In genomic region chr1:206111528-206111927, GRCh38 we compare ENCODE assay signal across 16 cellular contexts.
"Had no signal": no experiment of that assay in that cellular context is flagged by ENCODE, and none has a peak within 500 bp of the region (broad histone marks: within the 10 kb centered on the region; RNA-seq: fewer than 3 reads in every experiment).

No MANE protein-coding gene starts in this region.

- H3K36me3 ChIP-seq: cardiac muscle cell, gastrocnemius medialis, pancreas, spleen had no signal

- H3K27ac ChIP-seq: cardiac muscle cell, epithelial cell of prostate, gastrocnemius medialis, pancreas, spleen had no signal

- H3K4me1 ChIP-seq: gastrocnemius medialis had no signal

- DNase-seq: activated CD4-positive, alpha-beta memory T cell treated with anti-CD3 and anti-CD28 coated beads, Interleukin-2, amount 10 ng/mL, durations not matched to agents 7 days and 5 days; activated CD4-positive, alpha-beta T cell treated with anti-CD3 and anti-CD28 coated beads for 48 hours; activated CD4-positive, CD25-positive, alpha-beta regulatory T cell; activated effector memory CD4-positive, alpha-beta T cell treated with anti-CD3 and anti-CD28 coated beads, Interleukin-2, amount 50 U/mL, for 16 hours; activated T-cell treated with anti-CD3 and anti-CD28 coated beads, Interleukin-2, amount 50 U/mL, for 48 hours; dermis blood vessel endothelial cell; gastrocnemius medialis; kidney glomerular epithelial cell; mesendoderm; naive thymus-derived CD4-positive, alpha-beta T cell; pancreas; spleen; stimulated activated naive B cell treated with anti-CD40 and anti-IgM and Interleukin-4, amounts not matched to agents 10 μg/mL and 1 μg/mL and 100 μg/mL, for 72 hours; T-cell had no signal

- H3K9me3 ChIP-seq: gastrocnemius medialis, pancreas, spleen had no signal

- H3K27me3 ChIP-seq: gastrocnemius medialis, pancreas had no signal

- H3K4me3 ChIP-seq: cardiac muscle cell, gastrocnemius medialis, pancreas, spleen had no signal
